In genomic region chr6:36998723-36999466, GRCh38 we compare ENCODE assay signal across 9 cellular contexts. TPM values are rescaled to one million over a fixed set of nuclear protein-coding genes. Genes with fewer than 3 reads are reported as not detected.
DNase-seq lines count a peak whose midpoint lies in the region; ATAC-seq and TF ChIP-seq lines count a peak whose summit lies in the region.
"Had no signal": no experiment of that assay in that cellular context is flagged by ENCODE, and none has a peak within 500 bp of the region (broad histone marks: within the 10 kb centered on the region; RNA-seq: fewer than 3 reads in every experiment).

No MANE protein-coding gene starts in this region.

- intact Hi-C loops in Right ventricle myocardium inferior (cut with DNase I) (no loop called here), cardiac septum (cut with DNase I) (no loop called here)

- peak overlapping the region; percentile 92 for H3K27ac ChIP-seq in cingulate gyrus (ENCODE audit: low read depth, low read length)

- no peak for TF ChIP-seq CTCF in nephron (IDR thresholded peaks at IDR 0.05; ENCODE audit: unreplicated experiment in 3 of 3)

- H3K27me3 Mint-ChIP-seq in nephron (ENCODE audit: low read depth) = no peaks in the 10 kb centered on the region
- H3K27me3 Mint-ChIP-seq in activated T-cell treated with anti-CD3 and anti-CD28 coated beads, Interleukin-2, amount 50 U/mL, for 4 hours (ENCODE audit: low read depth) = no peaks in the 10 kb centered on the region

- H3K36me3 Mint-ChIP-seq in nephron (ENCODE audit: low read depth) = no peaks in the 10 kb centered on the region
- no peaks in the 10 kb centered on the region for H3K36me3 Mint-ChIP-seq in activated T-cell treated with anti-CD3 and anti-CD28 coated beads, Interleukin-2, amount 50 U/mL, for 4 hours (ENCODE audit: insufficient read depth)

- peak overlapping the region; percentile 90 to 96 (median 92) for H3K27ac Mint-ChIP-seq in nephron

- peaks cover 37% of the 10 kb centered on the region for H3K4me1 Mint-ChIP-seq in nephron
- no peaks in the 10 kb centered on the region for H3K4me1 Mint-ChIP-seq in activated T-cell treated with anti-CD3 and anti-CD28 coated beads, Interleukin-2, amount 50 U/mL, for 4 hours (ENCODE audit: low read depth)

- peak; percentile 24 for ATAC-seq in Right ventricle myocardium inferior
- no peak for ATAC-seq in activated T-cell treated with anti-CD3 and anti-CD28 coated beads, Interleukin-2, amount 50 U/mL, for 4 hours
- ATAC-seq in HG02571 (IDR thresholded peaks at IDR 0.05; ENCODE audit: unreplicated experiment) = no peak

- no peak overlapping the region for H3K4me3 Mint-ChIP-seq in nephron
- H3K4me3 Mint-ChIP-seq in activated T-cell treated with anti-CD3 and anti-CD28 coated beads, Interleukin-2, amount 50 U/mL, for 4 hours = no peak overlapping the region

- no peaks in the 10 kb centered on the region for H3K9me3 Mint-ChIP-seq in nephron
- H3K9me3 Mint-ChIP-seq in activated T-cell treated with anti-CD3 and anti-CD28 coated beads, Interleukin-2, amount 50 U/mL, for 4 hours = no peaks in the 10 kb centered on the region

- no peak for DNase-seq in Right ventricle myocardium inferior (ENCODE audit: missing footprints)
- DNase-seq in cardiac septum (ENCODE audit: low spot score) = no peak
- no peak for DNase-seq in AML-193 (lab: John Stamatoyannopoulos, UW)
- no peak for DNase-seq in activated CD4-positive, alpha-beta T cell treated with anti-CD3 and anti-CD28 coated beads for 1 hour
- no peak for DNase-seq in activated T-cell treated with anti-CD3 and anti-CD28 coated beads, Interleukin-2, amount 50 U/mL, for 4 hours

RNA-seq across cellular contexts. Expression of gene FGD2, which starts 6.6 kb away (rescaled TPM):
- total RNA-seq in Right ventricle myocardium inferior = 7.9 TPM
- total RNA-seq in cardiac septum = 2.3 TPM
- total RNA-seq in activated T-cell treated with anti-CD3 and anti-CD28 coated beads, Interleukin-2, amount 50 U/mL, for 4 hours = 1 to 10 TPM in 2 of 3 donors, under 1 TPM in 1; 0.87 to 1.5 (median 1.1) TPM
- total RNA-seq: dermis microvascular lymphatic vessel endothelial cell had no signal

RNA-seq across cellular contexts. Expression of gene MTCH1, which starts 12.9 kb away (rescaled TPM):
- total RNA-seq in Right ventricle myocardium inferior (220 TPM), cardiac septum (139 TPM)
- 100 to 1,000 TPM; 100 to 104 (median 104) TPM for total RNA-seq in activated T-cell treated with anti-CD3 and anti-CD28 coated beads, Interleukin-2, amount 50 U/mL, for 4 hours

RNA-seq across cellular contexts. Expression of gene PI16, which starts 44.4 kb away (rescaled TPM):
- total RNA-seq in Right ventricle myocardium inferior (15.1 TPM), cardiac septum (11.9 TPM)
- not detected for total RNA-seq in activated T-cell treated with anti-CD3 and anti-CD28 coated beads, Interleukin-2, amount 50 U/mL, for 4 hours

Comparison
In these comparisons a context has a peak if more than half of its experiments do, and no peak if none do; other contexts are left out.
1. RNA of gene PI16, which starts 44.4 kb away (total RNA-seq): 15.1 TPM in Right ventricle myocardium inferior (single experiment) and 11.9 TPM in cardiac septum (single experiment); not detected in activated T-cell treated with anti-CD3 and anti-CD28 coated beads, Interleukin-2, amount 50 U/mL, for 4 hours; every median in the first group is over 10 times any median in the second.